ENCODE assay signal across 14 cellular contexts in the genomic region with DNA sequence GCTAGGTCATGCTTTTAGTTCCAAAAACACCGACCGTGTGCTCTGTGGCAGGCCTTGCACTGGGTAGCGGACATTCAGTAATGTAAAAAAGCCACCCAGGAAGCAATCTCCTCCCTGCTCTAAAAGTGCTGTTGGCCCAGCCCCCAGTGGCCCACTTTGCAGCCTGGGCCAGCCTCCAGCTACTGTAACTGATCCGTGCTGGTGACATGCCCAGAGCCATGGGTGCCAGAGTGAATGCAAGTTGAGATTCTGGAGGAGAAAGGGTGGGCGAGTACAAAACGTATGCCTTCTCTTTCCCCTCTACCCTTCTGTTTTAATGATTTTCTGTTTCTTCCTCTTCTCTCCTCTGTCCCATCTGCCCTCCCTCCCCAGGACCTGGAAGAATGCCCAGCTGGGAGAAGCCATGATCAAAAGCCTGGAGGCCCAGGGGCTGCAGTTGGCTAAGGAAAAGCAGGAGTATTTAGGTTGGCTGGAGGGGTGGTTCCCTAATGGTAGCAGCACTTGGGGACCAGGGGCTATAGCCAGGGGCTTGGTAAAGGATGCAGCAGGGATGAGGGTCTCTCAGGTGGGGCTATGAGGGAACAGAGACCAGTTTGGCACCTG. TPM values are rescaled to one million over a fixed set of nuclear protein-coding genes. Genes with fewer than 3 reads are reported as not detected.
A peak's percentile ranks its signal among the peaks of the same experiment; 100 is the strongest.
DNase-seq lines count a peak whose midpoint lies in the region; ATAC-seq lines count a peak whose summit lies in the region.
"Had no signal": no experiment of that assay in that cellular context is flagged by ENCODE, and none has a peak within 500 bp of the region (broad histone marks: within the 10 kb centered on the region; RNA-seq: fewer than 3 reads in every experiment).

No MANE protein-coding gene starts in this region.

- H3K4me1 ChIP-seq in adipocyte (ENCODE audit: control insufficient read depth, insufficient read depth, low read length): peaks cover 9% of the 10 kb centered on the region
- H3K4me1 ChIP-seq in right cardiac atrium (ENCODE audit: control insufficient read depth, insufficient read depth, low read length): no peaks in the 10 kb centered on the region
- peaks cover 14 to 44% (median 24%) of the 10 kb centered on the region in 3 donors for H3K4me1 ChIP-seq in skeletal muscle tissue (ENCODE audit: control insufficient read depth in 3 of 3, insufficient read depth in 3 of 3, low read length in 3 of 3)
- H3K4me1 ChIP-seq in HAP-1: no peaks in the 10 kb centered on the region
- H3K4me1 ChIP-seq: right lobe of liver had no signal

- intact Hi-C loops in right cardiac atrium (cut with DNase I): no loop called here

- H3K27ac ChIP-seq in right cardiac atrium (ENCODE audit: low read length) (peak overlapping the region; percentile 37), skeletal muscle tissue (ENCODE audit: low read depth, low read length) (no peak overlapping the region)
- H3K27ac ChIP-seq: right lobe of liver had no signal

- H3K36me3 ChIP-seq in MG63 (no peaks in the 10 kb centered on the region), adipocyte (ENCODE audit: control insufficient read depth, insufficient read depth, low read length, severe bottlenecking) (no peaks in the 10 kb centered on the region), skeletal muscle tissue (ENCODE audit: control insufficient read depth in 3 of 3, insufficient read depth in 3 of 3, low read length in 3 of 3) (no peaks in the 10 kb centered on the region), HAP-1 (replicated peaks) (no peaks in the 10 kb centered on the region)
- H3K36me3 ChIP-seq: right lobe of liver had no signal

- WGBS in right cardiac atrium: 32% methylated on average over 6 of the region's 6 CpGs

- no peak overlapping the region for H3K4me3 ChIP-seq in MG63
- H3K4me3 ChIP-seq in adipocyte (ENCODE audit: low read length): no peak overlapping the region
- H3K4me3 ChIP-seq in right cardiac atrium (ENCODE audit: low read length): no peak overlapping the region
- peak overlapping the region; percentile 4 to 31 (median 21) for H3K4me3 ChIP-seq in skeletal muscle tissue (ENCODE audit: low read length in 3 of 3)
- no peak overlapping the region for H3K4me3 ChIP-seq in HAP-1
- H3K4me3 ChIP-seq: right lobe of liver had no signal

- peak; percentile 63 to 81 for ATAC-seq in right cardiac atrium
- ATAC-seq: right lobe of liver had no signal

- H3K9me3 ChIP-seq in MG63 (no peaks in the 10 kb centered on the region), adipocyte (ENCODE audit: control insufficient read depth, low read length) (no peaks in the 10 kb centered on the region), right cardiac atrium (ENCODE audit: control insufficient read depth, low read length) (no peaks in the 10 kb centered on the region), skeletal muscle tissue (ENCODE audit: control insufficient read depth in 3 of 3, low read length in 3 of 3) (no peaks in the 10 kb centered on the region), HAP-1 (no peaks in the 10 kb centered on the region)
- H3K9me3 ChIP-seq: right lobe of liver had no signal

- H3K27me3 ChIP-seq in MG63 (no peaks in the 10 kb centered on the region), adipocyte (replicated peaks; ENCODE audit: control insufficient read depth, insufficient read depth, low read length) (peaks cover 30% of the 10 kb centered on the region), right cardiac atrium (ENCODE audit: control insufficient read depth, insufficient read depth) (no peaks in the 10 kb centered on the region), skeletal muscle tissue (ENCODE audit: control insufficient read depth in 3 of 3, insufficient read depth in 3 of 3, low read length in 3 of 3) (no peaks in the 10 kb centered on the region), HAP-1 (ENCODE audit: low read depth) (no peaks in the 10 kb centered on the region)
- H3K27me3 ChIP-seq: right lobe of liver had no signal

- peak; percentile 45 for DNase-seq in MG63
- DNase-seq in adipocyte (ENCODE audit: low read depth): peak; percentile 58
- DNase-seq in right cardiac atrium: peak; percentile 62 to 88 (median 87)
- no peak for DNase-seq in HAP-1 (ENCODE audit: low spot score in 2 of 2)
- no peak for DNase-seq in amniotic stem cell (lab: John Stamatoyannopoulos, UW)
- DNase-seq in stimulated activated naive CD4-positive, alpha-beta T cell treated with Interleukin-2 at 50 U/mL for 16 hours (lab: John Stamatoyannopoulos, UW): no peak
- no peak for DNase-seq in activated T-cell treated with anti-CD3 and anti-CD28 coated beads, Interleukin-2, amount 50 U/mL, for 48 hours
- DNase-seq: activated CD4-positive, alpha-beta T cell treated with anti-CD3 and anti-CD28 coated beads, Interleukin-2, amount 50 U/mL, for 1 hour; activated naive CD4-positive, alpha-beta T cell treated with anti-CD3 and anti-CD28 coated beads, Interleukin-2, amount 10 ng/mL, durations not matched to agents 7 days and 5 days; kidney glomerular epithelial cell had no signal

- in situ Hi-C loops in HAP-1 (cut with MboI; ENCODE audit: low sequenced_read_pairs): no loop called here

- H3K9ac ChIP-seq in adipocyte (ENCODE audit: low read length) (no peak overlapping the region), skeletal muscle tissue (ENCODE audit: low read depth in 1 of 3, low read length in 3 of 3) (peak overlapping the region in 2 of 3 donors; percentile 12 to 40)

RNA-seq across cellular contexts. Expression of gene PLEKHD1, which starts 16.9 kb away (rescaled TPM):
- total RNA-seq in MG63 (2014; rRNA removed; shearing (Covaris generic); ENCODE audit: low replicate concordance): not detected in 2 replicates
- total RNA-seq in right cardiac atrium (under 1 TPM; 0.06 to 0.20 (median 0.12) TPM), skeletal muscle tissue (under 0.01 TPM)
- 0.07 TPM for polyA plus RNA-seq in right cardiac atrium
- total RNA-seq: endothelial cell of umbilical vein, SK-MEL-5 had no signal

Comparison
In these comparisons a context has a peak if more than half of its experiments do, and no peak if none do; other contexts are left out.
1. DNase-seq: peak in MG63 (single experiment), adipocyte (single experiment) and right cardiac atrium (3 of 3); none in HAP-1 (0 of 2), amniotic stem cell (single experiment), stimulated activated naive CD4-positive, alpha-beta T cell treated with Interleukin-2 at 50 U/mL for 16 hours (single experiment) and activated T-cell treated with anti-CD3 and anti-CD28 coated beads, Interleukin-2, amount 50 U/mL, for 48 hours (0 of 2).
2. H3K4me3 ChIP-seq: peak in skeletal muscle tissue (3 of 3); none in MG63 (single experiment), adipocyte (single experiment), right cardiac atrium (single experiment) and HAP-1 (single experiment).